18 cellular contexts compared by ENCODE assay signal in genomic region chr12:94245984-94246383, GRCh38.
DNase-seq lines count a peak whose midpoint lies in the region; ATAC-seq, FAIRE-seq and TF ChIP-seq lines count a peak whose summit lies in the region.
"Had no signal": no experiment of that assay in that cellular context is flagged by ENCODE, and none has a peak within 500 bp of the region (broad histone marks: within the 10 kb centered on the region; RNA-seq: fewer than 3 reads in every experiment).

No MANE protein-coding gene starts in this region.

- no peak overlapping the region for H4K8ac ChIP-seq in H1 (ENCODE audit: extremely low read depth, insufficient read depth, low read length)

- peaks cover 0 to 26% (median 0%) of the 10 kb centered on the region in 11 experiments; a peak in 3 of 22 replicates for H3K27me3 ChIP-seq in BLaER1 treated with 17β-estradiol and CSF1 and Interleukin-3, amounts not matched to agents 10 nM and 100 nM
- no peaks in the 10 kb centered on the region for H3K27me3 ChIP-seq in CD4-positive, alpha-beta memory T cell (ENCODE audit: insufficient read depth, low read length)
- H3K27me3 ChIP-seq in H1 (replicated peaks in 1 of 4; ENCODE audit: control insufficient read depth in 3 of 4, extremely low read depth in 1 of 4, insufficient read depth in 3 of 4, low read length in 3 of 4) = no peaks in the 10 kb centered on the region; a peak in 1 of 7 replicates
- H3K27me3 ChIP-seq: spleen had no signal

- H3K36me3 Mint-ChIP-seq in CD4-positive, alpha-beta memory T cell = peaks cover 49 to 55% of the 10 kb centered on the region in 2 donors

- H2BK20ac ChIP-seq in H1 (ENCODE audit: low read length) = no peak overlapping the region

- H3K27ac ChIP-seq in BLaER1 treated with 17β-estradiol and CSF1 and Interleukin-3, amounts not matched to agents 10 nM and 100 nM = 0 out of 22 replicates have a peak overlapping the region, but pooled peaks of 1 of the 11 experiments have one; percentile 10
- no peak overlapping the region for H3K27ac ChIP-seq in CD4-positive, alpha-beta memory T cell (ENCODE audit: low read depth, low read length)
- no peak overlapping the region for H3K27ac ChIP-seq in H1 (ENCODE audit: low read depth, low read length)
- H3K27ac ChIP-seq: psoas muscle had no signal

- 80% methylated on average over 6 of the region's 6 CpGs; no CpG with 5 or more reads in 1 of the 2 experiments for WGBS in H1 (ENCODE audit: extremely low coverage in 1 of 2, insufficient coverage in 1 of 2, insufficient read length in 1 of 2, insufficient replicate concordance in 2 of 2, low coverage in 1 of 2, low lambda C conversion rate in 2 of 2, missing lambda C conversion rate in 1 of 2), 2 experiments

- no peak overlapping the region for H2AK5ac ChIP-seq in H1 (ENCODE audit: low read depth, low read length)

- H2AFZ ChIP-seq in H1 (ENCODE audit: low read length) = no peak overlapping the region

- peak overlapping the region in 6 of 11 experiments; percentile 76 to 84 (median 77); a peak in 11 of 22 replicates for H3K4me2 ChIP-seq in BLaER1 treated with 17β-estradiol and CSF1 and Interleukin-3, amounts not matched to agents 10 nM and 100 nM
- H3K4me2 ChIP-seq in H1 (ENCODE audit: insufficient read depth in 1 of 2, low read depth in 2 of 2, low read length in 2 of 2) = no peak overlapping the region

- H3K18ac ChIP-seq in H1 (ENCODE audit: extremely low read depth, low read length) = no peak overlapping the region

- POLR2A ChIA-PET in CD4-positive, alpha-beta memory T cell (lab: Charles Lee; ENCODE audit: partially characterized antibody) = interaction anchor here (1.0 kb wide), 1 partner anchor 38 kb away, joined by 3 read pairs; no protein-coding TSS in a partner anchor
- POLR2A ChIA-PET in H1 (lab: Charles Lee; ENCODE audit: partially characterized antibody) = no interaction called here

- H3K9me3 ChIP-seq in BLaER1 treated with 17β-estradiol and CSF1 and Interleukin-3, amounts not matched to agents 10 nM and 100 nM (replicated peaks in 1 of 11) = no peaks in the 10 kb centered on the region
- no peaks in the 10 kb centered on the region for H3K9me3 ChIP-seq in CD4-positive, alpha-beta memory T cell (ENCODE audit: control insufficient read depth in 1 of 2, low read length in 2 of 2)
- H3K9me3 ChIP-seq in H1 (ENCODE audit: insufficient read depth in 2 of 2, low read depth in 1 of 2, low read length in 1 of 2) = no peaks in the 10 kb centered on the region
- H3K9me3 ChIP-seq: HAP-1, psoas muscle, spleen had no signal

- no peak overlapping the region for H3K56ac ChIP-seq in H1 (replicated peaks; ENCODE audit: insufficient read length, low read depth, low read length)

- H3K4me3 ChIP-seq in BLaER1 treated with 17β-estradiol and CSF1 and Interleukin-3, amounts not matched to agents 10 nM and 100 nM = no peak overlapping the region
- H3K4me3 ChIP-seq in CD4-positive, alpha-beta memory T cell (ENCODE audit: low read length in 2 of 2) = no peak overlapping the region
- no peak overlapping the region for H3K4me3 ChIP-seq in H1 (ENCODE audit: extremely low read depth in 1 of 4, insufficient read depth in 2 of 4, low read depth in 3 of 4, low read length in 4 of 4)
- H3K4me3 ChIP-seq: HAP-1, lung, psoas muscle had no signal

- TF ChIP-seq RAD21 in H1 (IDR thresholded peaks at IDR 0.05 in 1 of 2, conservative IDR thresholded peaks at IDR 0.05 in 1 of 2; ENCODE audit: low read depth in 2 of 2, low read length in 2 of 2) = no peak

- H3K4me1 ChIP-seq in BLaER1 treated with 17β-estradiol and CSF1 and Interleukin-3, amounts not matched to agents 10 nM and 100 nM = peaks cover 14 to 41% (median 23%) of the 10 kb centered on the region in 10 experiments
- peaks cover 24% of the 10 kb centered on the region for H3K4me1 ChIP-seq in CD4-positive, alpha-beta memory T cell (ENCODE audit: insufficient read depth, low read length)
- H3K4me1 ChIP-seq in H1 (replicated peaks in 1 of 4; ENCODE audit: control insufficient read depth in 3 of 4, insufficient read depth in 4 of 4, low read length in 3 of 4) = peaks cover 0 to 14% (median 5%) of the 10 kb centered on the region in 4 experiments; a peak in 6 of 7 replicates

- H3K27me3 Mint-ChIP-seq in CD4-positive, alpha-beta memory T cell = no peaks in the 10 kb centered on the region
- H3K27me3 Mint-ChIP-seq: naive B cell had no signal

- H3K23ac ChIP-seq in H1 (ENCODE audit: insufficient read length) = no peak overlapping the region

- peaks cover 0 to 28% (median 5%) of the 10 kb centered on the region in 11 experiments; a peak in 7 of 22 replicates for H3K36me3 ChIP-seq in BLaER1 treated with 17β-estradiol and CSF1 and Interleukin-3, amounts not matched to agents 10 nM and 100 nM
- H3K36me3 ChIP-seq in CD4-positive, alpha-beta memory T cell (ENCODE audit: insufficient read depth, low read length) = peaks cover 8% of the 10 kb centered on the region
- H3K36me3 ChIP-seq in H1 (ENCODE audit: control insufficient read depth in 2 of 4, insufficient read depth in 4 of 4, low read length in 3 of 4) = no peaks in the 10 kb centered on the region

- H3K4me1 Mint-ChIP-seq in CD4-positive, alpha-beta memory T cell = peaks cover 15 to 31% (median 19%) of the 10 kb centered on the region in 4 donors

- H3K9ac ChIP-seq in BLaER1 treated with 17β-estradiol and CSF1 and Interleukin-3, amounts not matched to agents 10 nM and 100 nM = no peak overlapping the region
- H3K9ac ChIP-seq in H1 (replicated peaks in 1 of 4; ENCODE audit: extremely low read depth in 1 of 4, low read depth in 3 of 4, low read length in 3 of 4) = no peak overlapping the region

- no peak for ATAC-seq in HG02938 (IDR thresholded peaks at IDR 0.05; ENCODE audit: unreplicated experiment)
- ATAC-seq: psoas muscle; stimulated activated effector memory CD8-positive, alpha-beta T cell treated with anti-CD3 and anti-CD28 coated beads, Interleukin-12 subunit alpha, Interleukin-12 subunit beta, amount 100 ng/mL, for 72 hours had no signal

- H3K23me2 ChIP-seq in H1 (ENCODE audit: low read depth, low read length) = no peaks in the 10 kb centered on the region

- H2BK120ac ChIP-seq in H1 (replicated peaks; ENCODE audit: low read depth, low read length) = no peak overlapping the region

- H2BK5ac ChIP-seq in H1 (ENCODE audit: low read depth, low read length) = 0 out of 2 replicates have a peak overlapping the region, but pooled peaks have one; percentile 8

- no peaks in the 10 kb centered on the region for H3K79me1 ChIP-seq in H1 (ENCODE audit: low read depth, low read length)

- H4K20me1 ChIP-seq in BLaER1 treated with 17β-estradiol and CSF1 and Interleukin-3, amounts not matched to agents 10 nM and 100 nM = no peaks in the 10 kb centered on the region
- H4K20me1 ChIP-seq in H1 (replicated peaks in 1 of 2; ENCODE audit: control insufficient read depth in 1 of 2, insufficient read depth in 2 of 2, low read length in 2 of 2) = no peaks in the 10 kb centered on the region

- DNase-seq in CD4-positive, alpha-beta memory T cell = no peak
- DNase-seq in NCI-H69 (lab: John Stamatoyannopoulos, UW) = peak; percentile 59
- no peak for DNase-seq in H1 (ENCODE audit: low read depth in 1 of 2, low spot score in 2 of 2)
- DNase-seq in stimulated activated CD8-positive, alpha-beta memory T cell treated with anti-CD3 and anti-CD28 coated beads, Interleukin-4, amount 100 ng/mL, for 48 hours = no peak
- no peak for DNase-seq in activated T-cell treated with anti-CD3 and anti-CD28 coated beads, Interleukin-2, amount 50 U/mL, for 1 hour
- DNase-seq: DMS153, KBM-7, naive B cell, NCI-H1105, psoas muscle, spleen, trophoblast cell had no signal

- peak overlapping the region; percentile 69 for H3K14ac ChIP-seq in H1 (ENCODE audit: insufficient read length)

- H2BK12ac ChIP-seq in H1 (ENCODE audit: low read depth, low read length) = no peak overlapping the region

- no peaks in the 10 kb centered on the region for H3K9me3 Mint-ChIP-seq in CD4-positive, alpha-beta memory T cell
- H3K9me3 Mint-ChIP-seq: naive B cell; stimulated activated effector memory CD8-positive, alpha-beta T cell treated with anti-CD3 and anti-CD28 coated beads, Interleukin-12 subunit alpha, Interleukin-12 subunit beta, amount 100 ng/mL, for 72 hours had no signal

- peak overlapping the region in 5 of 7 donors; percentile 24 to 58 (median 47) for H3K27ac Mint-ChIP-seq in CD4-positive, alpha-beta memory T cell
- H3K27ac Mint-ChIP-seq: stimulated activated effector memory CD8-positive, alpha-beta T cell treated with anti-CD3 and anti-CD28 coated beads, Interleukin-12 subunit alpha, Interleukin-12 subunit beta, amount 100 ng/mL, for 72 hours had no signal

- no peak for TF ChIP-seq POLR2A in H1 (IDR thresholded peaks at IDR 0.05; ENCODE audit: control extremely low read depth in 1 of 2, low read depth in 2 of 2, low read length in 2 of 2)

- FAIRE-seq in H1 (lab: Jason Lieb, UNC) = no peak
- FAIRE-seq: islet of Langerhans had no signal

- peak overlapping the region; percentile 65; the same call in 1 of the 2 replicates for H2BK15ac ChIP-seq in H1 (ENCODE audit: low read length)

- H3K79me2 ChIP-seq in H1 (ENCODE audit: control insufficient read depth in 1 of 2, insufficient read depth in 2 of 2, low read length in 2 of 2) = no peaks in the 10 kb centered on the region; a peak in 1 of 4 replicates

- H3K4me3 Mint-ChIP-seq in CD4-positive, alpha-beta memory T cell = no peak overlapping the region

- TF ChIP-seq CTCF in H1 (IDR thresholded peaks at IDR 0.05; ENCODE audit: control extremely low read depth in 1 of 3, insufficient read depth in 1 of 3, low read depth in 1 of 3, low read length in 3 of 3) = no peak

- no peak for TF ChIP-seq EP300 in H1 (IDR thresholded peaks at IDR 0.05; ENCODE audit: borderline replicate concordance in 1 of 2, low read depth in 2 of 2, low read length in 2 of 2)

- H4K91ac ChIP-seq in H1 (replicated peaks; ENCODE audit: insufficient read length, low read length) = no peak overlapping the region

- CTCF ChIA-PET in CD4-positive, alpha-beta memory T cell (lab: Charles Lee; ENCODE audit: partially characterized antibody) = no interaction called here
- CTCF ChIA-PET in H1 (lab: Charles Lee; ENCODE audit: partially characterized antibody) = interaction anchor here (0.8 to 1.6 kb wide), 3 partner anchors 16 to 184 kb away, joined by 3 to 4 read pairs (median 3); no protein-coding TSS in a partner anchor

- H3K4ac ChIP-seq in H1 (replicated peaks; ENCODE audit: insufficient read length, low read depth, low read length) = no peak overlapping the region

- H4K5ac ChIP-seq in H1 (ENCODE audit: insufficient read length, low read depth, low read length) = no peak overlapping the region

- intact Hi-C loops in CD4-positive, alpha-beta memory T cell (cut with micrococcal nuclease) = no loop called here

TF ChIP-seq in H1, 55 proteins besides CTCF, POLR2A, EP300 and RAD21 (continues in another document):
- TF ChIP-seq CEBPB (IDR thresholded peaks at IDR 0.05; ENCODE audit: low read depth, low read length) (no peak), EGR1 (IDR thresholded peaks at IDR 0.05; ENCODE audit: borderline replicate concordance, low read depth, low read length) (no peak), JUND (IDR thresholded peaks at IDR 0.05; ENCODE audit: low read length) (no peak), TAF7 (optimal IDR thresholded peaks at IDR 0.05; ENCODE audit: borderline replicate concordance, low read depth, low read length) (no peak), TAF1 (IDR thresholded peaks at IDR 0.05; ENCODE audit: low read depth, low read length) (no peak), CREB1 (IDR thresholded peaks at IDR 0.05) (no peak)

Comparison
In these comparisons a context has a peak if more than half of its experiments do, and no peak if none do; other contexts are left out.
1. H3K4me2 ChIP-seq: peak in BLaER1 treated with 17β-estradiol and CSF1 and Interleukin-3, amounts not matched to agents 10 nM and 100 nM (6 of 11); none in H1 (0 of 2).